Comparison of ENCODE assay signal across 1 cellular context in the genomic region with DNA sequence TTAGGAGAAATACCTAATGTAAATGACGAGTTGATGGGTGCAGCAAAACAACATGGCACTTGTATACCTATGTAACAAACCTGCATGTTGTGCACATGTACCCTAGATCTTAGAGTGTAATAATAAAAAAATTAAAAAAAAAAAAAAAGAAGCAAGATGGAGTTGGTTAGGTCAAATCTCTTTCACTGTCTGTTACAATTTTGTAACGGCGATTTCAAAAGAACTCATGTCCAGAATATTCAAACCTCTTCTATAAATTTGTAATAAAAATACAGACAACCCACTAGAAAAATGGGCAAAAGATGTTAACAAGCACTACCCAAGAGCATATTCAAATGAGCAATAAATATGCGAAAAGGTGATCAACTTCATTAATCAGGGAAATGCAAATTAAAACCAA.
TF ChIP-seq lines count a peak whose summit lies in the region.

No MANE protein-coding gene starts in this region.

TF ChIP-seq in K562, 482 proteins besides CTCF, POLR2A, EP300 and RAD21 (continued from another document and continues in another):
- TF ChIP-seq, protein P1, sequence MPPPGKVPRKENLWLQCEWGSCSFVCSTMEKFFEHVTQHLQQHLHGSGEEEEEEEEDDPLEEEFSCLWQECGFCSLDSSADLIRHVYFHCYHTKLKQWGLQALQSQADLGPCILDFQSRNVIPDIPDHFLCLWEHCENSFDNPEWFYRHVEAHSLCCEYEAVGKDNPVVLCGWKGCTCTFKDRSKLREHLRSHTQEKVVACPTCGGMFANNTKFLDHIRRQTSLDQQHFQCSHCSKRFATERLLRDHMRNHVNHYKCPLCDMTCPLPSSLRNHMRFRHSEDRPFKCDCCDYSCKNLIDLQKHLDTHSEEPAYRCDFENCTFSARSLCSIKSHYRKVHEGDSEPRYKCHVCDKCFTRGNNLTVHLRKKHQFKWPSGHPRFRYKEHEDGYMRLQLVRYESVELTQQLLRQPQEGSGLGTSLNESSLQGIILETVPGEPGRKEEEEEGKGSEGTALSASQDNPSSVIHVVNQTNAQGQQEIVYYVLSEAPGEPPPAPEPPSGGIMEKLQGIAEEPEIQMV (tag; conservative IDR thresholded peaks at IDR 0.05; ENCODE audit: low read depth), result peak; percentile 86
- TF ChIP-seq ZNF586 (CRISPR knock-in tag; conservative IDR thresholded peaks at IDR 0.05), result peak; percentile 80
- peak; percentile 81; the same call in 1 of the 2 replicates for TF ChIP-seq ZNF197 (CRISPR knock-in tag; IDR thresholded peaks at IDR 0.05; ENCODE audit: low read depth)
- peak; percentile 92 for TF ChIP-seq PYGO2 (tag; IDR thresholded peaks at IDR 0.05)
- TF ChIP-seq ZNF24 (IDR thresholded peaks at IDR 0.05), result no peak
- TF ChIP-seq, protein P2, sequence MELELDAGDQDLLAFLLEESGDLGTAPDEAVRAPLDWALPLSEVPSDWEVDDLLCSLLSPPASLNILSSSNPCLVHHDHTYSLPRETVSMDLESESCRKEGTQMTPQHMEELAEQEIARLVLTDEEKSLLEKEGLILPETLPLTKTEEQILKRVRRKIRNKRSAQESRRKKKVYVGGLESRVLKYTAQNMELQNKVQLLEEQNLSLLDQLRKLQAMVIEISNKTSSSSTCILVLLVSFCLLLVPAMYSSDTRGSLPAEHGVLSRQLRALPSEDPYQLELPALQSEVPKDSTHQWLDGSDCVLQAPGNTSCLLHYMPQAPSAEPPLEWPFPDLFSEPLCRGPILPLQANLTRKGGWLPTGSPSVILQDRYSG (tag; conservative IDR thresholded peaks at IDR 0.05; ENCODE audit: low read depth), result peak; percentile 96
- TF ChIP-seq, protein P3, sequence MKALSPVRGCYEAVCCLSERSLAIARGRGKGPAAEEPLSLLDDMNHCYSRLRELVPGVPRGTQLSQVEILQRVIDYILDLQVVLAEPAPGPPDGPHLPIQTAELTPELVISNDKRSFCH (CRISPR knock-in tag; IDR thresholded peaks at IDR 0.05), result peak; percentile 74; the same call in 1 of the 2 replicates
- TF ChIP-seq, protein P3 (tag; IDR thresholded peaks at IDR 0.05), result peak; percentile 63
- peak; percentile 65; the same call in 1 of the 2 replicates for TF ChIP-seq ZNF175 (CRISPR knock-in tag; IDR thresholded peaks at IDR 0.05; ENCODE audit: low read depth)
- peak; percentile 88 for TF ChIP-seq BCL6 (CRISPR knock-in tag; IDR thresholded peaks at IDR 0.05)
- TF ChIP-seq GTF2A2 (tag; IDR thresholded peaks at IDR 0.05), result peak; percentile 91
- no peak for TF ChIP-seq ZNF507 (tag; conservative IDR thresholded peaks at IDR 0.05)
- peak; percentile 84 for TF ChIP-seq CXXC5 (CRISPR knock-in tag; IDR thresholded peaks at IDR 0.05)
- TF ChIP-seq, protein P4, sequence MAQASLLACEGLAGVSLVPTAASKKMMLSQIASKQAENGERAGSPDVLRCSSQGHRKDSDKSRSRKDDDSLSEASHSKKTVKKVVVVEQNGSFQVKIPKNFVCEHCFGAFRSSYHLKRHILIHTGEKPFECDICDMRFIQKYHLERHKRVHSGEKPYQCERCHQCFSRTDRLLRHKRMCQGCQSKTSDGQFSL (CRISPR knock-in tag; IDR thresholded peaks at IDR 0.05), result no peak
- TF ChIP-seq, protein P4 (tag; IDR thresholded peaks at IDR 0.05), result peak in 1 of 2 experiments; percentile 97; a peak in 2 of 4 replicates
- 0 out of 2 replicates have a peak, but pooled peaks have one; percentile 11 for TF ChIP-seq ZNF785 (CRISPR knock-in tag; IDR thresholded peaks at IDR 0.05)
- peak; percentile 93; the same call in 1 of the 2 replicates for TF ChIP-seq ZNF76 (CRISPR knock-in tag; IDR thresholded peaks at IDR 0.05; ENCODE audit: borderline replicate concordance)
- TF ChIP-seq SMAD3 (CRISPR knock-in tag; conservative IDR thresholded peaks at IDR 0.05), result peak; percentile 78
- TF ChIP-seq, protein P5, sequence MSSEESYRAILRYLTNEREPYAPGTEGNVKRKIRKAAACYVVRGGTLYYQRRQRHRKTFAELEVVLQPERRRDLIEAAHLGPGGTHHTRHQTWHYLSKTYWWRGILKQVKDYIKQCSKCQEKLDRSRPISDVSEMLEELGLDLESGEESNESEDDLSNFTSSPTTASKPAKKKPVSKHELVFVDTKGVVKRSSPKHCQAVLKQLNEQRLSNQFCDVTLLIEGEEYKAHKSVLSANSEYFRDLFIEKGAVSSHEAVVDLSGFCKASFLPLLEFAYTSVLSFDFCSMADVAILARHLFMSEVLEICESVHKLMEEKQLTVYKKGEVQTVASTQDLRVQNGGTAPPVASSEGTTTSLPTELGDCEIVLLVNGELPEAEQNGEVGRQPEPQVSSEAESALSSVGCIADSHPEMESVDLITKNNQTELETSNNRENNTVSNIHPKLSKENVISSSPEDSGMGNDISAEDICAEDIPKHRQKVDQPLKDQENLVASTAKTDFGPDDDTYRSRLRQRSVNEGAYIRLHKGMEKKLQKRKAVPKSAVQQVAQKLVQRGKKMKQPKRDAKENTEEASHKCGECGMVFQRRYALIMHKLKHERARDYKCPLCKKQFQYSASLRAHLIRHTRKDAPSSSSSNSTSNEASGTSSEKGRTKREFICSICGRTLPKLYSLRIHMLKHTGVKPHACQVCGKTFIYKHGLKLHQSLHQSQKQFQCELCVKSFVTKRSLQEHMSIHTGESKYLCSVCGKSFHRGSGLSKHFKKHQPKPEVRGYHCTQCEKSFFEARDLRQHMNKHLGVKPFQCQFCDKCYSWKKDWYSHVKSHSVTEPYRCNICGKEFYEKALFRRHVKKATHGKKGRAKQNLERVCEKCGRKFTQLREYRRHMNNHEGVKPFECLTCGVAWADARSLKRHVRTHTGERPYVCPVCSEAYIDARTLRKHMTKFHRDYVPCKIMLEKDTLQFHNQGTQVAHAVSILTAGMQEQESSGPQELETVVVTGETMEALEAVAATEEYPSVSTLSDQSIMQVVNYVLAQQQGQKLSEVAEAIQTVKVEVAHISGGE (CRISPR knock-in tag; IDR thresholded peaks at IDR 0.05), result peak in 1 of 3 experiments; percentile 70; a peak in 2 of 6 replicates
- TF ChIP-seq BRD4 (IDR thresholded peaks at IDR 0.05), result no peak
- TF ChIP-seq, protein P6, sequence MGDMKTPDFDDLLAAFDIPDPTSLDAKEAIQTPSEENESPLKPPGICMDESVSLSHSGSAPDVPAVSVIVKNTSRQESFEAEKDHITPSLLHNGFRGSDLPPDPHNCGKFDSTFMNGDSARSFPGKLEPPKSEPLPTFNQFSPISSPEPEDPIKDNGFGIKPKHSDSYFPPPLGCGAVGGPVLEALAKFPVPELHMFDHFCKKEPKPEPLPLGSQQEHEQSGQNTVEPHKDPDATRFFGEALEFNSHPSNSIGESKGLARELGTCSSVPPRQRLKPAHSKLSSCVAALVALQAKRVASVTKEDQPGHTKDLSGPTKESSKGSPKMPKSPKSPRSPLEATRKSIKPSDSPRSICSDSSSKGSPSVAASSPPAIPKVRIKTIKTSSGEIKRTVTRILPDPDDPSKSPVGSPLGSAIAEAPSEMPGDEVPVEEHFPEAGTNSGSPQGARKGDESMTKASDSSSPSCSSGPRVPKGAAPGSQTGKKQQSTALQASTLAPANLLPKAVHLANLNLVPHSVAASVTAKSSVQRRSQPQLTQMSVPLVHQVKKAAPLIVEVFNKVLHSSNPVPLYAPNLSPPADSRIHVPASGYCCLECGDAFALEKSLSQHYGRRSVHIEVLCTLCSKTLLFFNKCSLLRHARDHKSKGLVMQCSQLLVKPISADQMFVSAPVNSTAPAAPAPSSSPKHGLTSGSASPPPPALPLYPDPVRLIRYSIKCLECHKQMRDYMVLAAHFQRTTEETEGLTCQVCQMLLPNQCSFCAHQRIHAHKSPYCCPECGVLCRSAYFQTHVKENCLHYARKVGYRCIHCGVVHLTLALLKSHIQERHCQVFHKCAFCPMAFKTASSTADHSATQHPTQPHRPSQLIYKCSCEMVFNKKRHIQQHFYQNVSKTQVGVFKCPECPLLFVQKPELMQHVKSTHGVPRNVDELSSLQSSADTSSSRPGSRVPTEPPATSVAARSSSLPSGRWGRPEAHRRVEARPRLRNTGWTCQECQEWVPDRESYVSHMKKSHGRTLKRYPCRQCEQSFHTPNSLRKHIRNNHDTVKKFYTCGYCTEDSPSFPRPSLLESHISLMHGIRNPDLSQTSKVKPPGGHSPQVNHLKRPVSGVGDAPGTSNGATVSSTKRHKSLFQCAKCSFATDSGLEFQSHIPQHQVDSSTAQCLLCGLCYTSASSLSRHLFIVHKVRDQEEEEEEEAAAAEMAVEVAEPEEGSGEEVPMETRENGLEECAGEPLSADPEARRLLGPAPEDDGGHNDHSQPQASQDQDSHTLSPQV (IDR thresholded peaks at IDR 0.05), result peak; percentile 99
- no peak for TF ChIP-seq HNRNPLL (IDR thresholded peaks at IDR 0.05; ENCODE audit: low read depth, low read length, poor library complexity, severe bottlenecking)
- TF ChIP-seq STAT5B (CRISPR knock-in tag; IDR thresholded peaks at IDR 0.05), result peak; percentile 62; the same call in 1 of the 2 replicates
- TF ChIP-seq, protein P7, sequence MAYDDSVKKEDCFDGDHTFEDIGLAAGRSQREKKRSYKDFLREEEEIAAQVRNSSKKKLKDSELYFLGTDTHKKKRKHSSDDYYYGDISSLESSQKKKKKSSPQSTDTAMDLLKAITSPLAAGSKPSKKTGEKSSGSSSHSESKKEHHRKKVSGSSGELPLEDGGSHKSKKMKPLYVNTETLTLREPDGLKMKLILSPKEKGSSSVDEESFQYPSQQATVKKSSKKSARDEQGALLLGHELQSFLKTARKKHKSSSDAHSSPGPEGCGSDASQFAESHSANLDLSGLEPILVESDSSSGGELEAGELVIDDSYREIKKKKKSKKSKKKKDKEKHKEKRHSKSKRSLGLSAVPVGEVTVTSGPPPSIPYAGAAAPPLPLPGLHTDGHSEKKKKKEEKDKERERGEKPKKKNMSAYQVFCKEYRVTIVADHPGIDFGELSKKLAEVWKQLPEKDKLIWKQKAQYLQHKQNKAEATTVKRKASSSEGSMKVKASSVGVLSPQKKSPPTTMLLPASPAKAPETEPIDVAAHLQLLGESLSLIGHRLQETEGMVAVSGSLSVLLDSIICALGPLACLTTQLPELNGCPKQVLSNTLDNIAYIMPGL (CRISPR knock-in tag; IDR thresholded peaks at IDR 0.05), result no peak
- TF ChIP-seq CAMTA2 (CRISPR knock-in tag; conservative IDR thresholded peaks at IDR 0.05), result no peak
- peak; percentile 58; the same call in 1 of the 2 replicates for TF ChIP-seq ILK (tag; IDR thresholded peaks at IDR 0.05; ENCODE audit: borderline replicate concordance, low read depth)
- TF ChIP-seq, protein P8, sequence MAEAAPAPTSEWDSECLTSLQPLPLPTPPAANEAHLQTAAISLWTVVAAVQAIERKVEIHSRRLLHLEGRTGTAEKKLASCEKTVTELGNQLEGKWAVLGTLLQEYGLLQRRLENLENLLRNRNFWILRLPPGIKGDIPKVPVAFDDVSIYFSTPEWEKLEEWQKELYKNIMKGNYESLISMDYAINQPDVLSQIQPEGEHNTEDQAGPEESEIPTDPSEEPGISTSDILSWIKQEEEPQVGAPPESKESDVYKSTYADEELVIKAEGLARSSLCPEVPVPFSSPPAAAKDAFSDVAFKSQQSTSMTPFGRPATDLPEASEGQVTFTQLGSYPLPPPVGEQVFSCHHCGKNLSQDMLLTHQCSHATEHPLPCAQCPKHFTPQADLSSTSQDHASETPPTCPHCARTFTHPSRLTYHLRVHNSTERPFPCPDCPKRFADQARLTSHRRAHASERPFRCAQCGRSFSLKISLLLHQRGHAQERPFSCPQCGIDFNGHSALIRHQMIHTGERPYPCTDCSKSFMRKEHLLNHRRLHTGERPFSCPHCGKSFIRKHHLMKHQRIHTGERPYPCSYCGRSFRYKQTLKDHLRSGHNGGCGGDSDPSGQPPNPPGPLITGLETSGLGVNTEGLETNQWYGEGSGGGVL (CRISPR knock-in tag; IDR thresholded peaks at IDR 0.05), result peak; percentile 69
- TF ChIP-seq RFX7 (CRISPR knock-in tag; IDR thresholded peaks at IDR 0.05), result no peak
- 0 out of 2 replicates have a peak, but pooled peaks have one; percentile 37 for TF ChIP-seq ZNF165 (CRISPR knock-in tag; IDR thresholded peaks at IDR 0.05; ENCODE audit: borderline replicate concordance)
- no peak for TF ChIP-seq MCM3 (IDR thresholded peaks at IDR 0.05)
- TF ChIP-seq, protein P9, sequence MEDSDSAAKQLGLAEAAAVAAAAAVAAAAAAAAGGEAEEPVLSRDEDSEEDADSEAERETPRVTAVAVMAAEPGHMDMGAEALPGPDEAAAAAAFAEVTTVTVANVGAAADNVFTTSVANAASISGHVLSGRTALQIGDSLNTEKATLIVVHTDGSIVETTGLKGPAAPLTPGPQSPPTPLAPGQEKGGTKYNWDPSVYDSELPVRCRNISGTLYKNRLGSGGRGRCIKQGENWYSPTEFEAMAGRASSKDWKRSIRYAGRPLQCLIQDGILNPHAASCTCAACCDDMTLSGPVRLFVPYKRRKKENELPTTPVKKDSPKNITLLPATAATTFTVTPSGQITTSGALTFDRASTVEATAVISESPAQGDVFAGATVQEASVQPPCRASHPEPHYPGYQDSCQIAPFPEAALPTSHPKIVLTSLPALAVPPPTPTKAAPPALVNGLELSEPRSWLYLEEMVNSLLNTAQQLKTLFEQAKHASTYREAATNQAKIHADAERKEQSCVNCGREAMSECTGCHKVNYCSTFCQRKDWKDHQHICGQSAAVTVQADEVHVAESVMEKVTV (CRISPR knock-in tag; IDR thresholded peaks at IDR 0.05), result 0 out of 2 replicates have a peak, but pooled peaks have one; percentile 36
- TF ChIP-seq, protein P10, sequence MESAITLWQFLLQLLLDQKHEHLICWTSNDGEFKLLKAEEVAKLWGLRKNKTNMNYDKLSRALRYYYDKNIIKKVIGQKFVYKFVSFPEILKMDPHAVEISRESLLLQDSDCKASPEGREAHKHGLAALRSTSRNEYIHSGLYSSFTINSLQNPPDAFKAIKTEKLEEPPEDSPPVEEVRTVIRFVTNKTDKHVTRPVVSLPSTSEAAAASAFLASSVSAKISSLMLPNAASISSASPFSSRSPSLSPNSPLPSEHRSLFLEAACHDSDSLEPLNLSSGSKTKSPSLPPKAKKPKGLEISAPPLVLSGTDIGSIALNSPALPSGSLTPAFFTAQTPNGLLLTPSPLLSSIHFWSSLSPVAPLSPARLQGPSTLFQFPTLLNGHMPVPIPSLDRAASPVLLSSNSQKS (CRISPR knock-in tag; IDR thresholded peaks at IDR 0.05), result peak; percentile 87
- TF ChIP-seq, protein P11, sequence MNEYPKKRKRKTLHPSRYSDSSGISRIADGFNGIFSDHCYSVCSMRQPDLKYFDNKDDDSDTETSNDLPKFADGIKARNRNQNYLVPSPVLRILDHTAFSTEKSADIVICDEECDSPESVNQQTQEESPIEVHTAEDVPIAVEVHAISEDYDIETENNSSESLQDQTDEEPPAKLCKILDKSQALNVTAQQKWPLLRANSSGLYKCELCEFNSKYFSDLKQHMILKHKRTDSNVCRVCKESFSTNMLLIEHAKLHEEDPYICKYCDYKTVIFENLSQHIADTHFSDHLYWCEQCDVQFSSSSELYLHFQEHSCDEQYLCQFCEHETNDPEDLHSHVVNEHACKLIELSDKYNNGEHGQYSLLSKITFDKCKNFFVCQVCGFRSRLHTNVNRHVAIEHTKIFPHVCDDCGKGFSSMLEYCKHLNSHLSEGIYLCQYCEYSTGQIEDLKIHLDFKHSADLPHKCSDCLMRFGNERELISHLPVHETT (CRISPR knock-in tag; conservative IDR thresholded peaks at IDR 0.05 in 1 of 2, IDR thresholded peaks at IDR 0.05 in 1 of 2), result peak in 1 of 2 experiments; percentile 95; a peak in 2 of 4 replicates
